17 cellular contexts compared by ENCODE assay signal in the genomic region with DNA sequence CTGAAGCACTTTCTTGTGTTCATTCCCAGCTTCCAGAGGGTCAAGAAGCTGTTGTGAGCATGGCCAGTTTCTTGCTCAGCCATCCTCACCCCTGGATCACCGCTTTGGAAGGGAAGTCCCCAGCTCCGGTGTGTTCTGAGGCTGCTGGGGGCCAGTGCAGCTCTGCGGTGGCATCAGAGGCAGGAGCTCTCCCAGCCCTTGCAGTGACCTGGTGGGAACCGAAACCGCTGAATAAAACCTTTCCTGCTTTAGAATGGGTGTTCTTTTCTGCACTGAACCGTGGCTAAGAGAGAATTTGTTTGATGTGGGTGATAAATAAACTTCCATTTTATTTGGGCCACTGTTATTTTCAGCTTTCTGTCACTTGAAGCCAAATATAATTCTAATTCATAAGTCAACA.
DNase-seq lines count a peak whose midpoint lies in the region; ATAC-seq lines count a peak whose summit lies in the region.
"Had no signal": no experiment of that assay in that cellular context is flagged by ENCODE, and none has a peak within 500 bp of the region (broad histone marks: within the 10 kb centered on the region; RNA-seq: fewer than 3 reads in every experiment).

No MANE protein-coding gene starts in this region.

- H3K27ac ChIP-seq in BLaER1 treated with 17β-estradiol and CSF1 and Interleukin-3, amounts not matched to agents 10 nM and 100 nM, result no peak overlapping the region
- H3K27ac ChIP-seq in trophoblast cell (ENCODE audit: low read depth, low read length), result no peak overlapping the region

- H3K4me2 ChIP-seq in BLaER1 treated with 17β-estradiol and CSF1 and Interleukin-3, amounts not matched to agents 10 nM and 100 nM, result peak overlapping the region in 9 of 11 experiments; percentile 0 to 51 (median 35); a peak in 15 of 22 replicates
- H3K4me2 ChIP-seq in trophoblast cell (ENCODE audit: low read length), result no peak overlapping the region
- H3K4me2 ChIP-seq: GM23338 had no signal

- no CpG with 5 or more reads among the region's 6 CpGs for WGBS in trophoblast cell (ENCODE audit: extremely low coverage, insufficient coverage, insufficient read length)

- H4K12ac ChIP-seq in trophoblast cell (ENCODE audit: low read depth, low read length), result no peak overlapping the region

- no peak overlapping the region for H2BK120ac ChIP-seq in trophoblast cell (ENCODE audit: insufficient read depth, low read length, poor library complexity)

- peak overlapping the region; percentile 45 for H3K14ac ChIP-seq in trophoblast cell (ENCODE audit: low read length)

- H3K4ac ChIP-seq in trophoblast cell (ENCODE audit: low read depth, low read length), result no peak overlapping the region

- no peak overlapping the region for H3K4me3 ChIP-seq in BLaER1 treated with 17β-estradiol and CSF1 and Interleukin-3, amounts not matched to agents 10 nM and 100 nM
- H3K4me3 ChIP-seq in trophoblast cell (ENCODE audit: low read depth, low read length), result no peak overlapping the region
- H3K4me3 ChIP-seq: GM23338 had no signal

- H3K18ac ChIP-seq in trophoblast cell (ENCODE audit: low read length), result no peak overlapping the region

- H3K36me3 ChIP-seq in BLaER1 treated with 17β-estradiol and CSF1 and Interleukin-3, amounts not matched to agents 10 nM and 100 nM, result no peaks in the 10 kb centered on the region
- H3K36me3 ChIP-seq in trophoblast cell (ENCODE audit: control insufficient read depth in 1 of 2, insufficient read depth in 2 of 2, low read length in 2 of 2), result no peaks in the 10 kb centered on the region

- H3K9me3 ChIP-seq in BLaER1 treated with 17β-estradiol and CSF1 and Interleukin-3, amounts not matched to agents 10 nM and 100 nM (replicated peaks in 1 of 11), result no peaks in the 10 kb centered on the region; a peak in 1 of 22 replicates
- H3K9me3 ChIP-seq in trophoblast cell (ENCODE audit: insufficient read depth, low read depth, low read length), result peaks cover 2% of the 10 kb centered on the region
- H3K9me3 ChIP-seq: Caco-2 had no signal

- H4K91ac ChIP-seq in trophoblast cell (ENCODE audit: low read depth, low read length), result no peak overlapping the region

- peaks cover 6 to 20% (median 10%) of the 10 kb centered on the region in 10 experiments; a peak in 13 of 20 replicates for H3K4me1 ChIP-seq in BLaER1 treated with 17β-estradiol and CSF1 and Interleukin-3, amounts not matched to agents 10 nM and 100 nM
- peaks cover 0 to 2% of the 10 kb centered on the region in 2 experiments for H3K4me1 ChIP-seq in trophoblast cell (ENCODE audit: control insufficient read depth in 1 of 2, insufficient read depth in 2 of 2, low read length in 2 of 2)
- H3K4me1 ChIP-seq: Caco-2 had no signal

- peaks cover 2% of the 10 kb centered on the region for H3K79me1 ChIP-seq in trophoblast cell (ENCODE audit: low read length)

- DNase-seq in NAMALWA (ENCODE audit: low spot score) (peak; percentile 41), SW480 (ENCODE audit: low spot score) (peak; percentile 74), trophoblast cell (no peak), COLO829 (ENCODE audit: low spot score) (no peak), dedifferentiated amniotic fluid mesenchymal stem cell (ENCODE audit: extremely low spot score) (no peak), islet precursor cell (no peak)
- DNase-seq: 8988T; C1 segment of cervical spinal cord; Caco-2; CD4-positive, CD25-positive, alpha-beta regulatory T cell; CD8-positive, alpha-beta memory T cell; HCEC 1CT; KBM-7 had no signal

- no peak overlapping the region for H2BK5ac ChIP-seq in trophoblast cell (ENCODE audit: low read depth, low read length, poor library complexity)

- no peak overlapping the region for H2AFZ ChIP-seq in trophoblast cell (ENCODE audit: insufficient read depth, low read length, poor library complexity)
- H2AFZ ChIP-seq: GM23338 had no signal

- H4K8ac ChIP-seq in trophoblast cell (ENCODE audit: low read depth, low read length), result no peak overlapping the region

- H3K23ac ChIP-seq in trophoblast cell (ENCODE audit: low read length), result no peak overlapping the region

- H2AK5ac ChIP-seq in trophoblast cell (ENCODE audit: low read length), result no peak overlapping the region

- H2BK12ac ChIP-seq in trophoblast cell (ENCODE audit: low read length), result peak overlapping the region; percentile 39

- H3K79me2 ChIP-seq in trophoblast cell (ENCODE audit: control insufficient read depth, insufficient read depth, low read length, poor library complexity), result no peaks in the 10 kb centered on the region

- no peaks in the 10 kb centered on the region for H3K27me3 ChIP-seq in BLaER1 treated with 17β-estradiol and CSF1 and Interleukin-3, amounts not matched to agents 10 nM and 100 nM
- no peaks in the 10 kb centered on the region for H3K27me3 ChIP-seq in trophoblast cell (ENCODE audit: insufficient read depth, low read length)

- ATAC-seq in HG02884 (IDR thresholded peaks at IDR 0.05; ENCODE audit: unreplicated experiment), result no peak
- ATAC-seq: HepG2 had no signal

- no peaks in the 10 kb centered on the region for H4K20me1 ChIP-seq in BLaER1 treated with 17β-estradiol and CSF1 and Interleukin-3, amounts not matched to agents 10 nM and 100 nM

- no peak overlapping the region for H3K9ac ChIP-seq in BLaER1 treated with 17β-estradiol and CSF1 and Interleukin-3, amounts not matched to agents 10 nM and 100 nM
- H3K9ac ChIP-seq in trophoblast cell (ENCODE audit: low read length), result no peak overlapping the region

Comparison
In these comparisons a context has a peak if more than half of its experiments do, and no peak if none do; other contexts are left out.
1. DNase-seq: peak in NAMALWA (single experiment) and SW480 (single experiment); none in trophoblast cell (0 of 2), COLO829 (single experiment), dedifferentiated amniotic fluid mesenchymal stem cell (single experiment) and islet precursor cell (single experiment).